Comparison of ENCODE assay signal across 9 cellular contexts in genomic region chr5:142143878-142144277, GRCh38. TPM values are rescaled to one million over a fixed set of nuclear protein-coding genes. Genes with fewer than 3 reads are reported as not detected.
DNase-seq lines count a peak whose midpoint lies in the region; ATAC-seq and TF ChIP-seq lines count a peak whose summit lies in the region.
"Had no signal": no experiment of that assay in that cellular context is flagged by ENCODE, and none has a peak within 500 bp of the region (broad histone marks: within the 10 kb centered on the region; RNA-seq: fewer than 3 reads in every experiment).

No MANE protein-coding gene starts in this region.

- H4K20me1 ChIP-seq in hepatocyte (ENCODE audit: insufficient read depth, poor library complexity, severe bottlenecking) = no peaks in the 10 kb centered on the region

- no peaks in the 10 kb centered on the region for H3K79me2 ChIP-seq in hepatocyte

- no peak overlapping the region for H2BK15ac ChIP-seq in neuronal stem cell (ENCODE audit: low read length)

- no peak overlapping the region for H3K23ac ChIP-seq in neuronal stem cell (ENCODE audit: low read depth, low read length, poor library complexity)

- ATAC-seq in activated B cell treated with CpG ODN at 0.5 μM for 24 hours (ENCODE audit: low read depth) = peak; percentile 31

- no peaks in the 10 kb centered on the region for H3K9me3 ChIP-seq in hepatocyte (ENCODE audit: low read depth)
- H3K9me3 ChIP-seq in tibial artery = no peaks in the 10 kb centered on the region
- peaks cover 0 to 11% of the 10 kb centered on the region in 2 donors for H3K9me3 ChIP-seq in neuronal stem cell (replicated peaks in 1 of 2; ENCODE audit: control insufficient read depth in 2 of 2, insufficient read depth in 1 of 2, low read depth in 1 of 2, low read length in 2 of 2)

- no peaks in the 10 kb centered on the region for H3K27me3 Mint-ChIP-seq in activated B cell treated with CpG ODN at 0.5 μM for 24 hours

- no peak overlapping the region for H3K4me3 Mint-ChIP-seq in activated B cell treated with CpG ODN at 0.5 μM for 24 hours

- no peak overlapping the region for H3K4me3 ChIP-seq in hepatocyte
- no peak overlapping the region for H3K4me3 ChIP-seq in tibial artery
- H3K4me3 ChIP-seq in neuronal stem cell (ENCODE audit: low read length in 2 of 2) = no peak overlapping the region

- no peaks in the 10 kb centered on the region for H3K9me3 Mint-ChIP-seq in activated B cell treated with CpG ODN at 0.5 μM for 24 hours

- H3K4me1 Mint-ChIP-seq in activated B cell treated with CpG ODN at 0.5 μM for 24 hours = no peaks in the 10 kb centered on the region

- H3K4me2 ChIP-seq in hepatocyte (no peak overlapping the region), neuronal stem cell (ENCODE audit: insufficient read depth, low read length, poor library complexity, severe bottlenecking) (no peak overlapping the region)

- POLR2A ChIA-PET in activated B cell treated with CpG ODN at 0.5 μM for 24 hours (lab: Charles Lee) = interaction anchor here (0.9 kb wide), 1 partner anchor 128 kb away, joined by 3 read pairs; no protein-coding TSS in a partner anchor

- no peaks in the 10 kb centered on the region for H3K79me1 ChIP-seq in neuronal stem cell (ENCODE audit: low read depth, low read length)

- H3K27ac Mint-ChIP-seq in activated B cell treated with CpG ODN at 0.5 μM for 24 hours = no peak overlapping the region

- no peak overlapping the region for H2BK120ac ChIP-seq in neuronal stem cell (ENCODE audit: low read depth, low read length)

- H3K14ac ChIP-seq in neuronal stem cell (ENCODE audit: low read length) = no peak overlapping the region

- no peak for TF ChIP-seq CTCF in activated B cell treated with CpG ODN at 0.5 μM for 24 hours (IDR thresholded peaks at IDR 0.05)
- TF ChIP-seq CTCF in hepatocyte (IDR thresholded peaks at IDR 0.05; ENCODE audit: poor library complexity) = peak; percentile 75
- TF ChIP-seq CTCF in tibial artery (IDR thresholded peaks at IDR 0.05) = peak; percentile 37 to 46

- CTCF ChIA-PET in activated B cell treated with CpG ODN at 0.5 μM for 24 hours (lab: Charles Lee) = interaction anchor here (0.6 to 6.3 kb wide), 14 partner anchors 8 to 569 kb away, joined by 3 to 89 read pairs (median 5); partner anchors contain the start of genes GNPDA1 and PCDH1

- no peak overlapping the region for H3K18ac ChIP-seq in neuronal stem cell (ENCODE audit: low read length)

- H3K36me3 ChIP-seq in hepatocyte (replicated peaks; ENCODE audit: insufficient read depth, low read depth) = no peaks in the 10 kb centered on the region
- H3K36me3 ChIP-seq in tibial artery = peaks cover 60 to 67% (median 60%) of the 10 kb centered on the region in 3 donors
- peaks cover 10 to 82% of the 10 kb centered on the region in 2 donors for H3K36me3 ChIP-seq in neuronal stem cell (replicated peaks in 1 of 2; ENCODE audit: control insufficient read depth in 2 of 2, insufficient read depth in 2 of 2, low read length in 2 of 2)

- H3K36me3 Mint-ChIP-seq in activated B cell treated with CpG ODN at 0.5 μM for 24 hours (ENCODE audit: low read depth) = peaks cover 42% of the 10 kb centered on the region

- no peak overlapping the region for H2AK5ac ChIP-seq in neuronal stem cell (ENCODE audit: low read depth, low read length)

- intact Hi-C loops in activated B cell treated with CpG ODN at 0.5 μM for 24 hours (cut with micrococcal nuclease) (loop anchor here (1.0 kb wide), 3 partner anchors 36 to 452 kb away; partner anchors contain the start of gene NDFIP1), tibial artery (cut with DNase I; ENCODE audit: low total_unique reads) (loop anchor here (5.0 kb wide), 1 partner anchor 152 kb away; no protein-coding TSS in a partner anchor)

- no peak overlapping the region for H2BK5ac ChIP-seq in neuronal stem cell (ENCODE audit: low read length)

- DNase-seq in D341Med (ENCODE audit: low spot score) = peak; percentile 40
- peak; percentile 41 for DNase-seq in KBM-7
- DNase-seq in activated B cell treated with CpG ODN at 0.5 μM for 24 hours = no peak
- peak; percentile 38 for DNase-seq in hepatocyte (ENCODE audit: low spot score)
- no peak for DNase-seq in tibial artery
- no peak for DNase-seq in amygdala (lab: John Stamatoyannopoulos, UW)
- no peak for DNase-seq in GM19238 (ENCODE audit: insufficient read length, low spot score)
- no peak for DNase-seq in neuronal stem cell (ENCODE audit: low spot score)
- DNase-seq: left cardiac atrium had no signal

- H3K27ac ChIP-seq in hepatocyte (no peak overlapping the region), tibial artery (no peak overlapping the region), neuronal stem cell (replicated peaks; ENCODE audit: low read length) (no peak overlapping the region)

- no peak overlapping the region for H2BK12ac ChIP-seq in neuronal stem cell (ENCODE audit: low read length)

- H3K9ac ChIP-seq in neuronal stem cell (ENCODE audit: low read depth, low read length, poor library complexity) = no peak overlapping the region

- in situ Hi-C loops in KBM-7 (cut with MboI; ENCODE audit: low pct_unique_long_range_greater_than_20kb, low sequenced_read_pairs) = loop anchor here (25.0 kb wide), 1 partner anchor 132 kb away; the partner anchor contains the start of gene GNPDA1

- H3K9me2 ChIP-seq in hepatocyte (replicated peaks; ENCODE audit: insufficient read depth) = no peaks in the 10 kb centered on the region

- no peaks in the 10 kb centered on the region for H3K27me3 ChIP-seq in hepatocyte
- no peaks in the 10 kb centered on the region for H3K27me3 ChIP-seq in tibial artery
- no peaks in the 10 kb centered on the region for H3K27me3 ChIP-seq in neuronal stem cell (ENCODE audit: control insufficient read depth in 3 of 3, insufficient read depth in 3 of 3, low read depth in 1 of 3, low read length in 3 of 3)

- no peak overlapping the region for H4K91ac ChIP-seq in neuronal stem cell (ENCODE audit: low read depth, low read length, poor library complexity)

- no peaks in the 10 kb centered on the region for H3K4me1 ChIP-seq in hepatocyte (ENCODE audit: insufficient read depth)
- H3K4me1 ChIP-seq in tibial artery = peaks cover 0 to 9% (median 0%) of the 10 kb centered on the region in 4 donors
- no peaks in the 10 kb centered on the region for H3K4me1 ChIP-seq in neuronal stem cell (ENCODE audit: control insufficient read depth in 2 of 2, insufficient read depth in 1 of 2, low read depth in 1 of 2, low read length in 2 of 2)

- 60% methylated on average over 3 of the region's 3 CpGs for WGBS in hepatocyte (ENCODE audit: low lambda C conversion rate, missing lambda C conversion rate)
- no CpG with 5 or more reads among the region's 3 CpGs for WGBS in neuronal stem cell (ENCODE audit: extremely low coverage in 2 of 2, insufficient read length in 2 of 2, insufficient replicate concordance in 1 of 2), 2 donors

- H3K4ac ChIP-seq in neuronal stem cell (ENCODE audit: low read length) = no peak overlapping the region

- H4K8ac ChIP-seq in neuronal stem cell (ENCODE audit: low read depth, low read length) = no peak overlapping the region

- H2AFZ ChIP-seq in hepatocyte = no peak overlapping the region
- H2AFZ ChIP-seq in neuronal stem cell (ENCODE audit: low read length) = no peak overlapping the region

RNA-seq across cellular contexts. Expression of gene NDFIP1, which starts 35.3 kb away (rescaled TPM):
- total RNA-seq in activated B cell treated with CpG ODN at 0.5 μM for 24 hours (19.7 and 24.2 TPM in 2 replicates), hepatocyte (80.3 and 85.0 TPM in 2 replicates)
- 61.3 and 63.8 TPM in 2 replicates for polyA plus RNA-seq in hepatocyte
- polyA plus RNA-seq in neuronal stem cell (2013, experiment 1 of 2) = 29.0 TPM
- 29.1 TPM for polyA plus RNA-seq in neuronal stem cell (2013, experiment 2 of 2)

Comparison
In these comparisons a context has a peak if more than half of its experiments do, and no peak if none do; other contexts are left out.
1. DNase-seq: peak in D341Med (single experiment), KBM-7 (single experiment) and hepatocyte (single experiment); none in activated B cell treated with CpG ODN at 0.5 μM for 24 hours (single experiment), tibial artery (0 of 2), amygdala (0 of 56), GM19238 (single experiment) and neuronal stem cell (single experiment).